In the genomic region with DNA sequence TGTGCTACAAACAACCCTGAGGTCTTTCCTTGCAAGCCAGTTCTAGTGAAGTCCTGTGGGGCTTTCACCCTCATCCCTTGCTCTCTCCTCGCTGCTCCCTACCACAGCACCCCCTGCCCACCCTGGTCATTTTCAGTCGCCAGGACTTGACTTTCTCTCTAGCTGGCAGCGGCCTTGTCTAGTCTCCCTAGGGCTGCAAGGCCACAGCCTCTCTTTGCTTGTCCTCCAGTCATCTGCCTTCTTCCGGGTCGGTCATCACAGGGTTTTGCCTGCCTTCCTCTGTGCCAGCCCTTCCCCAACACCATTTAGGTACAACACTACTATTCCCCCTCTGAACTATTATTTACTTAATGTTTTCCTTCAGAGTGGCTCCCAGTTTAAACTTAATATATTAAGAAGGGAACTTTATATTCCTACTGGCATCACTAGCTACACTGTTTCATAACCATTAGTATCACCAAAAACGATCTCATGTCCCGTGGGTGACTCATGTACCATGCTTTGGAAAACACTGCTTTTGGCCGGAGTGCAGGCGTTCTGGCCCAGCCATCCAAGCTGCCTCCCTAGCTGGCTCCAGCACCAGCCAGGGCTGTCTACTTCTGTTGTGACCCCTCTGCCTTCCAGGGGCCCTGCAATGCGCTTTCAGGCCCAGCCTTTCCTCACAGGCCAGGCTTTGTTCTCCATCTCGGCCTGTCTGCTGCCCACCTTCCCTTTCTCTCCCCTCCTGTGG, we compare ENCODE assay signal across 12 cellular contexts. TPM values are rescaled to one million over a fixed set of nuclear protein-coding genes. Genes with fewer than 3 reads are reported as not detected.
DNase-seq lines count a peak whose midpoint lies in the region; ATAC-seq and TF ChIP-seq lines count a peak whose summit lies in the region.
"Had no signal": no experiment of that assay in that cellular context is flagged by ENCODE, and none has a peak within 500 bp of the region (broad histone marks: within the 10 kb centered on the region; RNA-seq: fewer than 3 reads in every experiment).

No MANE protein-coding gene starts in this region.

- H3K79me2 ChIP-seq in osteoblast (ENCODE audit: insufficient read depth, low read length), result no peaks in the 10 kb centered on the region

- TF ChIP-seq CTCF in AG04450 (IDR thresholded peaks at IDR 0.05; ENCODE audit: low read depth, low read length) (no peak), esophagus muscularis mucosa (IDR thresholded peaks at IDR 0.05) (no peak), osteoblast (IDR thresholded peaks at IDR 0.05; ENCODE audit: extremely low read depth, low read depth, low read length) (no peak), upper lobe of right lung (IDR thresholded peaks at IDR 0.05) (no peak)

- H3K4me2 ChIP-seq in osteoblast (ENCODE audit: insufficient read depth, low read length), result no peak overlapping the region
- H3K4me2 ChIP-seq: KMS-11 had no signal

- intact Hi-C loops in esophagus muscularis mucosa (cut with DNase I), result no loop called here
- intact Hi-C loops in upper lobe of right lung (cut with DNase I), result no loop called here

- TF ChIP-seq EP300 in esophagus muscularis mucosa (IDR thresholded peaks at IDR 0.05), result no peak

- no peaks in the 10 kb centered on the region for H4K20me1 ChIP-seq in osteoblast (ENCODE audit: insufficient read depth, low read length)

- peak overlapping the region; percentile 47 for H3K27ac ChIP-seq in AG04450 (ENCODE audit: low read depth, low read length)
- peak overlapping the region; percentile 43 to 58 (median 48) for H3K27ac ChIP-seq in esophagus muscularis mucosa (replicated peaks in 1 of 4)
- H3K27ac ChIP-seq in osteoblast (ENCODE audit: low read depth, low read length), result peak overlapping the region; percentile 45
- H3K27ac ChIP-seq in upper lobe of right lung, result no peak overlapping the region
- H3K27ac ChIP-seq: KMS-11, pancreas, SJCRH30 had no signal

- no peak overlapping the region for H2AFZ ChIP-seq in osteoblast (ENCODE audit: low read length)

- ATAC-seq in upper lobe of right lung, result no peak

- H3K27me3 ChIP-seq in AG04450 (ENCODE audit: control insufficient read depth, insufficient read depth, low read length) (no peaks in the 10 kb centered on the region), esophagus muscularis mucosa (no peaks in the 10 kb centered on the region), osteoblast (ENCODE audit: insufficient read depth, low read length) (no peaks in the 10 kb centered on the region), upper lobe of right lung (no peaks in the 10 kb centered on the region)
- H3K27me3 ChIP-seq: pancreas, SJCRH30 had no signal

- POLR2A ChIA-PET in AG04450 (lab: Yijun Ruan, JAX), result interaction anchor here (0.7 kb wide), 1 partner anchor 20 kb away, joined by 3 read pairs; no protein-coding TSS in a partner anchor

- 79% methylated on average over 11 of the region's 11 CpGs for WGBS in esophagus muscularis mucosa

- peaks cover 5 to 17% (median 11%) of the 10 kb centered on the region in 4 donors for H3K4me1 ChIP-seq in esophagus muscularis mucosa
- H3K4me1 ChIP-seq in osteoblast (ENCODE audit: insufficient read depth, low read length), result peaks cover 16% of the 10 kb centered on the region
- H3K4me1 ChIP-seq in upper lobe of right lung, result no peaks in the 10 kb centered on the region
- H3K4me1 ChIP-seq: pancreas, SJCRH30 had no signal

- TF ChIP-seq POLR2A in esophagus muscularis mucosa (IDR thresholded peaks at IDR 0.05; ENCODE audit: low read depth), result no peak

- CTCF ChIA-PET in AG04450 (lab: Charles Lee), result interaction anchor here (0.7 to 1.9 kb wide), 7 partner anchors 10 to 76 kb away, joined by 3 to 8 read pairs (median 4); no protein-coding TSS in a partner anchor

- peaks cover 20% of the 10 kb centered on the region for H3K9me3 ChIP-seq in AG04450 (ENCODE audit: control insufficient read depth, insufficient read depth, low read length)
- H3K9me3 ChIP-seq in esophagus muscularis mucosa, result no peaks in the 10 kb centered on the region
- no peaks in the 10 kb centered on the region for H3K9me3 ChIP-seq in osteoblast (ENCODE audit: low read depth, low read length)
- H3K9me3 ChIP-seq in upper lobe of right lung, result no peaks in the 10 kb centered on the region
- H3K9me3 ChIP-seq: pancreas, SJCRH30 had no signal

- no peak for DNase-seq in AG04450 (ENCODE audit: low read depth, low spot score)
- DNase-seq in NCI-H226, result peak; percentile 39
- no peak for DNase-seq in esophagus muscularis mucosa (ENCODE audit: extremely low spot score)
- DNase-seq in osteoblast (ENCODE audit: insufficient read length, low spot score, missing footprints), result peak; percentile 93
- no peak for DNase-seq in effector CD8-positive, alpha-beta T cell (lab: John Stamatoyannopoulos, UW)
- no peak for DNase-seq in islet precursor cell
- DNase-seq in upper lobe of right lung, result no peak
- DNase-seq in GDM1 (lab: John Stamatoyannopoulos, UW), result no peak
- DNase-seq: NCI-H510A had no signal

- H3K36me3 ChIP-seq in esophagus muscularis mucosa (peaks cover 3 to 66% (median 24%) of the 10 kb centered on the region in 4 donors), osteoblast (ENCODE audit: insufficient read depth, low read length) (peaks cover 12% of the 10 kb centered on the region), upper lobe of right lung (peaks cover 18% of the 10 kb centered on the region)
- H3K36me3 ChIP-seq: pancreas, SJCRH30 had no signal

- no peak overlapping the region for H3K4me3 ChIP-seq in AG04450 (ENCODE audit: low read depth, low read length)
- H3K4me3 ChIP-seq in esophagus muscularis mucosa, result no peak overlapping the region
- no peak overlapping the region for H3K4me3 ChIP-seq in osteoblast (ENCODE audit: insufficient read depth, low read length)
- no peak overlapping the region for H3K4me3 ChIP-seq in upper lobe of right lung
- H3K4me3 ChIP-seq: pancreas, SJCRH30 had no signal

RNA-seq across cellular contexts. Expression of a gene that starts 21.4 kb away (rescaled TPM):
- polyA plus RNA-seq in AG04450 (2011; rRNA removed), result 53.0 and 59.8 TPM in 2 replicates
- 76.4 and 105 TPM in 2 replicates for polyA minus RNA-seq in AG04450 (2011; rRNA and poly(A)+ RNA removed)
- total RNA-seq in esophagus muscularis mucosa, result 10 to 100 TPM; 11.1 to 15.0 (median 14.0) TPM
- 17.7 and 21.2 TPM in 2 replicates for total RNA-seq in osteoblast
- total RNA-seq in upper lobe of right lung, result 31.7 TPM

Comparison
In these comparisons a context has a peak if more than half of its experiments do, and no peak if none do; other contexts are left out.
1. DNase-seq: peak in NCI-H226 (single experiment) and osteoblast (single experiment); none in AG04450 (single experiment), esophagus muscularis mucosa (single experiment), effector CD8-positive, alpha-beta T cell (single experiment), islet precursor cell (single experiment), upper lobe of right lung (single experiment) and GDM1 (single experiment).